8 cellular contexts compared by ENCODE assay signal in the genomic region with DNA sequence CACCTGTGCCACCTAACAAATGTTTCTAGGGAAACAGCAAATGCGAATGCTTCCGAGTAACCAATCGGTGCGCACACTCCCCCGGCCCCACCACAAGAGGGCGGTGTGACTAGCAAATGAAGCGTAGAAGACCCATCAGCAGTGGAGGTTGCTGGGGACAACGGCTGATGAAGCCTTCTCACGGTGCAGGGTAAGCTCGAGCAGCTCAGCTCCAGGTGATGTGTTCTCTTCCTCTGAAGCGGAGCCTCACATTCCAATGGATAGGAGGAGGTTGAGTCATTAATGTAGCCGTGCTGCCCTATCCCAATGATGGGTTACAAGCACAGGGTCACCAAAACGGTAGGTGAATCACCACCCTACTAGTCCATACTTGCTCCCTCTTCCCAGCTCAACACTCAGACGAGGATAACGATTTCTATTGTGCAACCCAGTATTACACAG.
DNase-seq lines count a peak whose midpoint lies in the region; ATAC-seq, FAIRE-seq and TF ChIP-seq lines count a peak whose summit lies in the region.

No MANE protein-coding gene starts in this region.

- no peak overlapping the region for H3K9ac ChIP-seq in K562 (ENCODE audit: insufficient read depth in 1 of 2, low read depth in 2 of 2, low read length in 2 of 2)

- H3K4me1 Mint-ChIP-seq in CD4-positive, alpha-beta T cell (ENCODE audit: low read depth): no peaks in the 10 kb centered on the region
- no peaks in the 10 kb centered on the region for H3K4me1 Mint-ChIP-seq in stimulated activated effector memory CD8-positive, alpha-beta T cell treated with anti-CD3 and anti-CD28 coated beads, Interleukin-12 subunit alpha, Interleukin-12 subunit beta, amount 100 ng/mL, for 72 hours

- in situ Hi-C loops in K562 (cut with MboI): no loop called here

- TF ChIP-seq POLR2A in K562 (conservative IDR thresholded peaks at IDR 0.05): no peak

- no peaks in the 10 kb centered on the region for H3K36me3 Mint-ChIP-seq in CD4-positive, alpha-beta T cell (ENCODE audit: low read depth)
- no peaks in the 10 kb centered on the region for H3K36me3 Mint-ChIP-seq in stimulated activated effector memory CD8-positive, alpha-beta T cell treated with anti-CD3 and anti-CD28 coated beads, Interleukin-12 subunit alpha, Interleukin-12 subunit beta, amount 100 ng/mL, for 72 hours

- H3K4me2 ChIP-seq in K562 (ENCODE audit: insufficient read depth, low read length): no peak overlapping the region

- no peaks in the 10 kb centered on the region for H3K9me1 ChIP-seq in K562 (ENCODE audit: control insufficient read depth, insufficient read depth, low read length)

- H3K79me2 ChIP-seq in K562 (ENCODE audit: control insufficient read depth, insufficient read depth, low read length): no peaks in the 10 kb centered on the region

- intact Hi-C loops in CD4-positive, alpha-beta T cell (cut with DNase I, micrococcal nuclease): no loop called here
- intact Hi-C loops in K562 (cut with micrococcal nuclease): loop anchor here (5.0 kb wide), 1 partner anchor 67 kb away; no protein-coding TSS in a partner anchor

- POLR2A ChIA-PET in CD4-positive, alpha-beta T cell (lab: Charles Lee): no interaction called here
- POLR2A ChIA-PET in K562 (lab: Yijun Ruan, JAX): no interaction called here

- no peak overlapping the region for H3K4me3 Mint-ChIP-seq in CD4-positive, alpha-beta T cell
- no peak overlapping the region for H3K4me3 Mint-ChIP-seq in stimulated activated effector memory CD8-positive, alpha-beta T cell treated with anti-CD3 and anti-CD28 coated beads, Interleukin-12 subunit alpha, Interleukin-12 subunit beta, amount 100 ng/mL, for 72 hours

- no peaks in the 10 kb centered on the region for H3K36me3 ChIP-seq in K562 (ENCODE audit: control insufficient read depth, insufficient read depth, low read length)

- peak in 1 of 2 experiments; percentile 34; a peak in 1 of 4 replicates for TF ChIP-seq RAD21 in K562 (CRISPR knock-in tag; conservative IDR thresholded peaks at IDR 0.05 in 1 of 2, IDR thresholded peaks at IDR 0.05 in 1 of 2)

- H3K4me1 ChIP-seq in K562 (replicated peaks in 1 of 2; ENCODE audit: control insufficient read depth in 2 of 2, insufficient read depth in 2 of 2, low read length in 2 of 2): no peaks in the 10 kb centered on the region

- no peaks in the 10 kb centered on the region for H3K27me3 ChIP-seq in CD4-positive, alpha-beta T cell (ENCODE audit: control insufficient read depth, insufficient read depth, low read length)
- H3K27me3 ChIP-seq in HL-60 (ENCODE audit: insufficient read depth, poor library complexity, severe bottlenecking) (no peaks in the 10 kb centered on the region), K562 (ENCODE audit: control insufficient read depth in 2 of 2, insufficient read depth in 2 of 2, low read length in 2 of 2) (peaks cover 0 to 9% of the 10 kb centered on the region in 2 experiments; a peak in 1 of 5 replicates)

- H3K4me3 ChIP-seq in HL-60 (replicated peaks; ENCODE audit: insufficient read depth, low read length): no peak overlapping the region
- no peak overlapping the region for H3K4me3 ChIP-seq in K562

- DNase-seq in CD4-positive, alpha-beta T cell: peak in 4 of 10 experiments; percentile 7 to 44 (median 30)
- DNase-seq in HL-60 (ENCODE audit: low read depth in 1 of 2, low spot score in 1 of 2) (peak; percentile 20 to 63), RPMI7951 (ENCODE audit: low read depth) (peak; percentile 59), K562 (ENCODE audit: extremely low read depth in 1 of 4, low spot score in 3 of 4) (peak; percentile 22 to 63 (median 52)), left kidney (ENCODE audit: low read depth, low spot score) (peak; percentile 57)
- peak; percentile 21 to 72 for DNase-seq in stimulated activated effector memory CD8-positive, alpha-beta T cell treated with anti-CD3 and anti-CD28 coated beads, Interleukin-12 subunit alpha, Interleukin-12 subunit beta, amount 100 ng/mL, for 72 hours (ENCODE audit: low spot score in 2 of 2)

- no peaks in the 10 kb centered on the region for H3K9me3 ChIP-seq in CD4-positive, alpha-beta T cell (ENCODE audit: control insufficient read depth, low read length)
- no peaks in the 10 kb centered on the region for H3K9me3 ChIP-seq in K562 (replicated peaks; ENCODE audit: control insufficient read depth, insufficient read depth, low read depth, low read length)

- peak; percentile 40 for TF ChIP-seq CTCF in CD4-positive, alpha-beta T cell (IDR thresholded peaks at IDR 0.05)
- TF ChIP-seq CTCF in HL-60 (IDR thresholded peaks at IDR 0.05; ENCODE audit: insufficient read depth, low read length) (peak; percentile 70), K562 (IDR thresholded peaks at IDR 0.05 in 2 of 3, conservative IDR thresholded peaks at IDR 0.05 in 1 of 3; ENCODE audit: insufficient read depth in 2 of 3, low read depth in 1 of 3, low read length in 3 of 3) (peak; percentile 60 to 76 (median 61))

- H3K9me3 Mint-ChIP-seq in CD4-positive, alpha-beta T cell: no peaks in the 10 kb centered on the region
- peaks cover 2% of the 10 kb centered on the region for H3K9me3 Mint-ChIP-seq in stimulated activated effector memory CD8-positive, alpha-beta T cell treated with anti-CD3 and anti-CD28 coated beads, Interleukin-12 subunit alpha, Interleukin-12 subunit beta, amount 100 ng/mL, for 72 hours

- peaks cover 56% of the 10 kb centered on the region for H3K27me3 Mint-ChIP-seq in CD4-positive, alpha-beta T cell

- no peaks in the 10 kb centered on the region for H4K20me1 ChIP-seq in K562 (replicated peaks; ENCODE audit: control insufficient read depth, insufficient read depth, low read length)

- WGBS in K562 (ENCODE audit: insufficient coverage, low coverage, missing lambda C conversion rate): 2% methylated on average over 13 of the region's 15 CpGs

- no peak overlapping the region for H3K27ac ChIP-seq in CD4-positive, alpha-beta T cell (ENCODE audit: low read depth, low read length)
- H3K27ac ChIP-seq in HL-60 (replicated peaks) (no peak overlapping the region), K562 (ENCODE audit: extremely low read depth, low read depth, low read length) (no peak overlapping the region)

- H2AFZ ChIP-seq in K562 (ENCODE audit: low read depth, low read length): no peak overlapping the region

- H3K27ac Mint-ChIP-seq in CD4-positive, alpha-beta T cell: no peak overlapping the region
- H3K27ac Mint-ChIP-seq in stimulated activated effector memory CD8-positive, alpha-beta T cell treated with anti-CD3 and anti-CD28 coated beads, Interleukin-12 subunit alpha, Interleukin-12 subunit beta, amount 100 ng/mL, for 72 hours: no peak overlapping the region

- CTCF ChIA-PET in CD4-positive, alpha-beta T cell (lab: Charles Lee): no interaction called here
- CTCF ChIA-PET in K562 (lab: Yijun Ruan, JAX; ENCODE audit: low intra/inter-chr PET ratio): no interaction called here

- no peak for TF ChIP-seq EP300 in K562 (IDR thresholded peaks at IDR 0.05; ENCODE audit: low read length)

- FAIRE-seq in K562 (lab: Jason Lieb, UNC): no peak

- ATAC-seq in CD4-positive, alpha-beta T cell (ENCODE audit: poor library complexity): peak; percentile 39
- ATAC-seq in K562: peak; percentile 75
- peak; percentile 55 for ATAC-seq in stimulated activated effector memory CD8-positive, alpha-beta T cell treated with anti-CD3 and anti-CD28 coated beads, Interleukin-12 subunit alpha, Interleukin-12 subunit beta, amount 100 ng/mL, for 72 hours
- no peak for ATAC-seq in HG03457 (IDR thresholded peaks at IDR 0.05; ENCODE audit: unreplicated experiment)
- no peak for ATAC-seq in GM21423 (IDR thresholded peaks at IDR 0.05; ENCODE audit: unreplicated experiment)

- BruUV-seq in K562 (replicated peaks; lab: Mats Ljungman, UMichigan): no TSS peak

TF ChIP-seq in K562, 482 proteins besides CTCF, POLR2A, EP300 and RAD21:
- no peak for TF ChIP-seq EP400 (IDR thresholded peaks at IDR 0.05)
- no peak for TF ChIP-seq MCM5 (IDR thresholded peaks at IDR 0.05; ENCODE audit: low read depth)
- TF ChIP-seq RFX1 (IDR thresholded peaks at IDR 0.05): peak; percentile 16; the same call in 1 of the 2 replicates
- no peak for TF ChIP-seq SMARCA4 (IDR thresholded peaks at IDR 0.05)
- TF ChIP-seq CTCFL (IDR thresholded peaks at IDR 0.05; ENCODE audit: borderline replicate concordance, insufficient read depth, low read depth, low read length, poor library complexity, severe bottlenecking): peak; percentile 43
- no peak for TF ChIP-seq LCOR (CRISPR knock-in tag; IDR thresholded peaks at IDR 0.05)
- no peak for TF ChIP-seq ZSCAN29 (IDR thresholded peaks at IDR 0.05)
- peak; percentile 38; the same call in 1 of the 2 replicates for TF ChIP-seq SMC3 (conservative IDR thresholded peaks at IDR 0.05; ENCODE audit: insufficient read depth, low read depth, low read length)
- no peak for TF ChIP-seq PCBP2 (IDR thresholded peaks at IDR 0.05; ENCODE audit: low read depth, low read length, poor library complexity, severe bottlenecking)
- no peak for TF ChIP-seq GATA2 (CRISPR knock-in tag; IDR thresholded peaks at IDR 0.05)

Comparison
In these comparisons a context has a peak if more than half of its experiments do, and no peak if none do; other contexts are left out.
1. ATAC-seq: peak in CD4-positive, alpha-beta T cell (single experiment), K562 (single experiment) and stimulated activated effector memory CD8-positive, alpha-beta T cell treated with anti-CD3 and anti-CD28 coated beads, Interleukin-12 subunit alpha, Interleukin-12 subunit beta, amount 100 ng/mL, for 72 hours (single experiment); none in HG03457 (single experiment) and GM21423 (single experiment).
2. Peak in every context shown above with its lines, with median percentiles within 50 percentile points of each other: CTCF ChIP-seq.